Comparison of ENCODE assay signal across 18 cellular contexts in the genomic region with DNA sequence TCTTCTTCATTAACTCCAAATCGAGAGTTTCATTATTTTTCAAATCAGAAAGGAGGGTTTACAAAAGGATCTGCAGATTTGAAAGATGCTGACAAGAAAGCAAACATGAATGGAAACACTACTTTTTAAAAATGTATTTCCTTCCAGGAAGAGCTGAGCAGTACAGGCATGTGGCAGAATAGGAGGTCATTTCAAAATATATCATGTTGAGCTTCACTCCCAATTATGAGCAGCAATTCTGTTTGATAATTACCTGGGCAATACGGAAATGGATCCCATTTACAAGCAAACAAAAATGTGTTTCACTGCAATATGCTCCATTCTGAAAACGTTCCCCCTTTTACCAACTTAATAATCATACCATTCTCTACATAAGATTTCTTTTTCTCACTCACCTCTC.
DNase-seq lines count a peak whose midpoint lies in the region; ATAC-seq and FAIRE-seq lines count a peak whose summit lies in the region.
"Had no signal": no experiment of that assay in that cellular context is flagged by ENCODE, and none has a peak within 500 bp of the region (broad histone marks: within the 10 kb centered on the region; RNA-seq: fewer than 3 reads in every experiment).

No MANE protein-coding gene starts in this region.

- no peaks in the 10 kb centered on the region for H3K36me3 ChIP-seq in mucosa of rectum (ENCODE audit: control insufficient read depth in 2 of 2, insufficient read depth in 2 of 2, low read length in 2 of 2)
- H3K36me3 ChIP-seq: BE2C, HAP-1 had no signal

- no peaks in the 10 kb centered on the region for H3K27me3 ChIP-seq in mucosa of rectum (ENCODE audit: control insufficient read depth in 2 of 2, insufficient read depth in 2 of 2, low read length in 2 of 2)
- H3K27me3 ChIP-seq: BE2C had no signal

- H3K9me3 ChIP-seq in mucosa of rectum (ENCODE audit: control insufficient read depth in 2 of 2, low read length in 2 of 2) = no peaks in the 10 kb centered on the region
- H3K9me3 ChIP-seq: BE2C, HAP-1 had no signal

- DNase-seq in stimulated activated naive CD8-positive, alpha-beta T cell treated with anti-CD3 and anti-CD28 coated beads, Interleukin-15, amount 100 ng/mL, for 72 hours = no peak
- DNase-seq in NK-92 treated with Interleukin-12 subunit alpha and Interleukin-12 subunit beta, amount 100 ng/mL, for 24 hours (lab: John Stamatoyannopoulos, UW) = no peak
- no peak for DNase-seq in Right ventricle myocardium inferior (ENCODE audit: missing footprints)
- DNase-seq: BE2C; CD4-positive, alpha-beta memory T cell; COR-L47; DND-41; GDM1; HFFc6 had no signal

- peak overlapping the region; percentile 6 for H3K27ac Mint-ChIP-seq in stimulated activated naive CD8-positive, alpha-beta T cell treated with anti-CD3 and anti-CD28 coated beads, Interleukin-15, Interleukin-2, amounts not matched to agents 100 ng/mL and 50 ng/mL, for 24 hours
- H3K27ac Mint-ChIP-seq in stimulated activated naive CD8-positive, alpha-beta T cell treated with anti-CD3 and anti-CD28 coated beads, Interleukin-15, amount 100 ng/mL, for 72 hours = no peak overlapping the region
- H3K27ac Mint-ChIP-seq: HFFc6 had no signal

- peak overlapping the region; percentile 19 to 65 for H3K27ac ChIP-seq in mucosa of rectum (ENCODE audit: low read depth in 2 of 2, low read length in 2 of 2)
- H3K27ac ChIP-seq: A549, C4-2B had no signal

- peak overlapping the region in 1 of 2 donors; percentile 17 for H3K9ac ChIP-seq in mucosa of rectum (ENCODE audit: low read depth in 1 of 2, low read length in 2 of 2)

- H3K4me1 ChIP-seq in mucosa of rectum (ENCODE audit: control insufficient read depth in 2 of 2, insufficient read depth in 2 of 2, low read length in 2 of 2) = peaks cover 7 to 9% of the 10 kb centered on the region in 2 donors
- H3K4me1 ChIP-seq: A549, HAP-1 had no signal

- no peak overlapping the region for H3K4me3 Mint-ChIP-seq in stimulated activated naive CD8-positive, alpha-beta T cell treated with anti-CD3 and anti-CD28 coated beads, Interleukin-15, Interleukin-2, amounts not matched to agents 100 ng/mL and 50 ng/mL, for 24 hours
- H3K4me3 Mint-ChIP-seq in stimulated activated naive CD8-positive, alpha-beta T cell treated with anti-CD3 and anti-CD28 coated beads, Interleukin-15, amount 100 ng/mL, for 72 hours = no peak overlapping the region
- H3K4me3 Mint-ChIP-seq: CD4-positive, alpha-beta memory T cell; HFFc6 had no signal

- H3K4me3 ChIP-seq in mucosa of rectum (ENCODE audit: low read length in 2 of 2) = peak overlapping the region in 1 of 2 donors; percentile 33
- H3K4me3 ChIP-seq: A549, HAP-1 had no signal

- no peaks in the 10 kb centered on the region for H3K36me3 Mint-ChIP-seq in stimulated activated naive CD8-positive, alpha-beta T cell treated with anti-CD3 and anti-CD28 coated beads, Interleukin-15, Interleukin-2, amounts not matched to agents 100 ng/mL and 50 ng/mL, for 24 hours (ENCODE audit: low read depth)
- H3K36me3 Mint-ChIP-seq: CD4-positive, alpha-beta memory T cell had no signal

- intact Hi-C loops in Right ventricle myocardium inferior (cut with DNase I) = no loop called here

- no peak for ATAC-seq in stimulated activated naive CD8-positive, alpha-beta T cell treated with anti-CD3 and anti-CD28 coated beads, Interleukin-15, amount 100 ng/mL, for 72 hours
- ATAC-seq in GM18498 (IDR thresholded peaks at IDR 0.05; ENCODE audit: unreplicated experiment) (no peak), Right ventricle myocardium inferior (no peak)
- ATAC-seq: A549 had no signal

- no peaks in the 10 kb centered on the region for H3K9me3 Mint-ChIP-seq in stimulated activated naive CD8-positive, alpha-beta T cell treated with anti-CD3 and anti-CD28 coated beads, Interleukin-15, Interleukin-2, amounts not matched to agents 100 ng/mL and 50 ng/mL, for 24 hours
- no peaks in the 10 kb centered on the region for H3K9me3 Mint-ChIP-seq in stimulated activated naive CD8-positive, alpha-beta T cell treated with anti-CD3 and anti-CD28 coated beads, Interleukin-15, amount 100 ng/mL, for 72 hours
- H3K9me3 Mint-ChIP-seq: CD4-positive, alpha-beta memory T cell; HFFc6 had no signal

- peak; percentile 36 for FAIRE-seq in colon (lab: Jason Lieb, UNC)
- FAIRE-seq: A549, D721Med, H1 had no signal

- no peaks in the 10 kb centered on the region for H3K4me1 Mint-ChIP-seq in stimulated activated naive CD8-positive, alpha-beta T cell treated with anti-CD3 and anti-CD28 coated beads, Interleukin-15, Interleukin-2, amounts not matched to agents 100 ng/mL and 50 ng/mL, for 24 hours (ENCODE audit: low read depth)
- H3K4me1 Mint-ChIP-seq in stimulated activated naive CD8-positive, alpha-beta T cell treated with anti-CD3 and anti-CD28 coated beads, Interleukin-15, amount 100 ng/mL, for 72 hours = peaks cover 7% of the 10 kb centered on the region

- H3K27me3 Mint-ChIP-seq in stimulated activated naive CD8-positive, alpha-beta T cell treated with anti-CD3 and anti-CD28 coated beads, Interleukin-15, Interleukin-2, amounts not matched to agents 100 ng/mL and 50 ng/mL, for 24 hours = peaks cover 9% of the 10 kb centered on the region
- H3K27me3 Mint-ChIP-seq in stimulated activated naive CD8-positive, alpha-beta T cell treated with anti-CD3 and anti-CD28 coated beads, Interleukin-15, amount 100 ng/mL, for 72 hours = peaks cover 30% of the 10 kb centered on the region
- H3K27me3 Mint-ChIP-seq: CD4-positive, alpha-beta memory T cell had no signal
